In the genomic region with DNA sequence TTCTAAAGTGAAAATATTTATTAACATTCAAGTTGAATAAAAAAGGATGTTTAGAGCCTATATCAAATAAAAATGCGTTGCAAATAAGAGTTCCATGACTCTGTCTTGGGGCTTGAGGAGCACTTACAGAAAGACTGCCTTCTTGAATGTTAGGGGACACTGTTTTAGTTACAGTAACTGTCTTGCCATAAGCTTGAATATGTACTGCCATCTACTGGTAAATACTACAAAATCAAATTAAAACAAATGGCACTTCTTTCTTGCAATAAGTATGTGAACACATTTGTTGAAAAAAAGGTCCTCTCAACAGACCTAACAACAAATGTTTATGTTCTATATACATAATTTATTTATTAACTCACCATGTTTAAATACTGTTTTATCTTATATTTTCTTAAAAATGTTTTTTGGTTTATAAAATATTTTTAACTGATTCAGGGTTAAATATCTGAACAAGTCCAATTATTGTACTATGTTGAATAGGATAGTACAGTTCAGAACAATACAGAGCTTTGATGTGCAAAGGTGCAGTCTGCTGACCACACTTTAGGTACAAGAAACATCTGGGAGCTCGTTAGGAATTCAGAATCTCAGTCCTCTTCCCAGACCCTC, we compare ENCODE assay signal across 1 cellular context.
TF ChIP-seq lines count a peak whose summit lies in the region.

No MANE protein-coding gene starts in this region.

TF ChIP-seq in K562, 482 proteins besides CTCF, POLR2A, EP300 and RAD21 (continued from another document):
- TF ChIP-seq EWSR1 (IDR thresholded peaks at IDR 0.05; ENCODE audit: borderline replicate concordance, low read depth, partially characterized antibody) (no peak), SMAD4 (CRISPR knock-in tag; conservative IDR thresholded peaks at IDR 0.05) (no peak), ZNF133 (CRISPR knock-in tag; IDR thresholded peaks at IDR 0.05) (no peak), TCFL5 (CRISPR knock-in tag; conservative IDR thresholded peaks at IDR 0.05) (no peak), TEAD4 (IDR thresholded peaks at IDR 0.05; ENCODE audit: low read length) (no peak), TEAD4 (CRISPR knock-in tag; IDR thresholded peaks at IDR 0.05; ENCODE audit: borderline replicate concordance) (no peak), HOXB6 (CRISPR knock-in tag; IDR thresholded peaks at IDR 0.05; ENCODE audit: borderline replicate concordance) (no peak), CC2D1A (IDR thresholded peaks at IDR 0.05) (no peak)
TF ChIP-seq in K562: peak in this region for 0.
